In the genomic region with DNA sequence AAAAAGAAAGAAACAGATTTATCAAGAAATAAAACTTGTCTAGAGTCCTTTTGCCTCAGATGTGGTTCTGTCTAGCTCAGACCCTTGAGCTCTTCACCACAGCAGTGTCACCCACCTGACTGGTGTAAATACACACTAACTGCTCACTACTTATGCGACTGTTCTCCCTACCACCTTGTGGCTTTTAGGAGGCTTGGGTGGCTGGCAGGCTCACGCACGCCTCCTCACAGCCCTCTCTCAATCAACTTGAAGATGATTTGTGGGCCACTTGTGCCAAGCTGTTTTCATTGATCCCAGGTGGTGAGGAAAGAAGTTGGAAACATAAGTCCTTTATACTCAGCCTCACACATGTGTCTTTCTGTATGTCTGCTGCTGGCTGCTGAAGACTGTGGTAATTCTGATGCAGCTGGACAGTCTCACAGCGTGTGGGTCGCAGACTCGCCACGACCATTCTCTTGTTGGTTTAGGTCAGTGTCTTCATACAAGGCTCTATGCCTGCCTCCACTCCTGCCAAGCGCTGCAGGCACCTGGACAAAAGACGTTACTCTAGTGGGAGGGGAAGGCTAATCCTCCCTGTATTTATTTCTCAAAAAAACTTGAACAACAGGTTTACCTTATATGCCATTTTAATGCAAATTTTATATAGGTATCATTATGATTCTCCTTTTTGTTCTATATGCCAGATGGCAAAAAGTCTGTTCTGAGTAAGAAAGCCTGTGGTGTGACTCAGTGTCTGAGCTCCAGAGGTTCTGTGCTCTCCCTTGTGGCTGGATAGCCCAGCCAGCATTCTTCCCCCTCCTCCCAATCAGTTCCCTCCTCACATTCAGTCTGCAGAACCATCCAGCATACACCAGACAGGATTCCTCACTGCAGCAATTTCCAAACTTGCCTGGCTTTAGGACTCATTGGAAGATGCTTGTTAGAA, we compare ENCODE assay signal across 8 cellular contexts.
DNase-seq lines count a peak whose midpoint lies in the region; ATAC-seq, FAIRE-seq and TF ChIP-seq lines count a peak whose summit lies in the region.

No MANE protein-coding gene starts in this region.

- H3K9me3 Mint-ChIP-seq in Calu3 (ENCODE audit: low read depth, unreplicated experiment), result no peaks in the 10 kb centered on the region
- no peaks in the 10 kb centered on the region for H3K9me3 Mint-ChIP-seq in activated naive CD8-positive, alpha-beta T cell treated with anti-CD3 and anti-CD28 coated beads, Interleukin-2, amount 10 ng/mL, durations not matched to agents 7 days and 5 days
- no peaks in the 10 kb centered on the region for H3K9me3 Mint-ChIP-seq in type B pancreatic cell

- peak overlapping the region in 2 of 3 experiments; percentile 8 to 54 for H3K4me3 ChIP-seq in keratinocyte (ENCODE audit: control insufficient read depth in 2 of 3, extremely low read depth in 1 of 3, insufficient read depth in 2 of 3, low read depth in 1 of 3, low read length in 3 of 3)

- CTCF ChIA-PET in Calu3 (lab: Charles Lee), result interaction anchor here (0.6 to 1.9 kb wide), 4 partner anchors 28 to 562 kb away, joined by 3 to 7 read pairs (median 4); partner anchors contain the start of gene DIP2B

- no peak for TF ChIP-seq CTCF in Calu3 (IDR thresholded peaks at IDR 0.05; ENCODE audit: unreplicated experiment)
- peak; percentile 9 to 41 (median 10) for TF ChIP-seq CTCF in keratinocyte (optimal IDR thresholded peaks at IDR 0.05 in 1 of 3, IDR thresholded peaks at IDR 0.05 in 1 of 3, conservative IDR thresholded peaks at IDR 0.05 in 1 of 3; ENCODE audit: extremely low read depth in 1 of 3, insufficient read depth in 2 of 3, low read length in 3 of 3)
- TF ChIP-seq CTCF in type B pancreatic cell (conservative IDR thresholded peaks at IDR 0.05), result no peak

- peaks cover 0 to 2% of the 10 kb centered on the region in 2 experiments for H3K36me3 ChIP-seq in keratinocyte (ENCODE audit: control insufficient read depth in 2 of 2, extremely low read depth in 1 of 2, insufficient read depth in 2 of 2, low read length in 2 of 2)

- POLR2A ChIA-PET in activated naive CD8-positive, alpha-beta T cell treated with anti-CD3 and anti-CD28 coated beads, Interleukin-2, amount 10 ng/mL, durations not matched to agents 7 days and 5 days (lab: Charles Lee), result no interaction called here

- no peaks in the 10 kb centered on the region for H4K20me1 ChIP-seq in keratinocyte (ENCODE audit: control insufficient read depth, extremely low read depth, insufficient read depth, low read length)

- dilution Hi-C loops in keratinocyte (cut with MboI; ENCODE audit: extremely low pct_ligation_motif_present, low sequenced_read_pairs), result no loop called here

- H3K27ac Mint-ChIP-seq in Calu3 (ENCODE audit: unreplicated experiment) (peak overlapping the region; percentile 81), type B pancreatic cell (peak overlapping the region; percentile 85)
- H3K27ac Mint-ChIP-seq in activated naive CD8-positive, alpha-beta T cell treated with anti-CD3 and anti-CD28 coated beads, Interleukin-2, amount 10 ng/mL, durations not matched to agents 7 days and 5 days, result peak overlapping the region; percentile 32

- no peak overlapping the region for H3K4me3 Mint-ChIP-seq in Calu3 (ENCODE audit: low read depth, unreplicated experiment)
- no peak overlapping the region for H3K4me3 Mint-ChIP-seq in activated naive CD8-positive, alpha-beta T cell treated with anti-CD3 and anti-CD28 coated beads, Interleukin-2, amount 10 ng/mL, durations not matched to agents 7 days and 5 days
- H3K4me3 Mint-ChIP-seq in type B pancreatic cell, result peak overlapping the region; percentile 67

- H3K79me2 ChIP-seq in keratinocyte (ENCODE audit: control insufficient read depth, insufficient read depth, low read length), result peaks cover 53% of the 10 kb centered on the region

- intact Hi-C loops in Calu3 (cut with micrococcal nuclease; ENCODE audit: unreplicated experiment), result no loop called here

- no peak overlapping the region for H2AFZ ChIP-seq in keratinocyte (ENCODE audit: control insufficient read depth, low read length)

- no peaks in the 10 kb centered on the region for H3K9me3 ChIP-seq in keratinocyte (ENCODE audit: control insufficient read depth, low read depth, low read length)

- BruUV-seq in Calu3 (replicated peaks; lab: Mats Ljungman, UMichigan), result no TSS peak

- no peaks in the 10 kb centered on the region for H3K27me3 Mint-ChIP-seq in Calu3 (ENCODE audit: unreplicated experiment)
- no peaks in the 10 kb centered on the region for H3K27me3 Mint-ChIP-seq in activated naive CD8-positive, alpha-beta T cell treated with anti-CD3 and anti-CD28 coated beads, Interleukin-2, amount 10 ng/mL, durations not matched to agents 7 days and 5 days
- no peaks in the 10 kb centered on the region for H3K27me3 Mint-ChIP-seq in type B pancreatic cell

- peak overlapping the region; percentile 82 for H3K9ac ChIP-seq in keratinocyte (ENCODE audit: control insufficient read depth, extremely low read depth, insufficient read depth, low read length)

- peaks cover 73% of the 10 kb centered on the region for H3K4me1 ChIP-seq in keratinocyte (ENCODE audit: control insufficient read depth, extremely low read depth, insufficient read depth, low read length)

- DNase-seq in Calu3, result no peak
- peak; percentile 86 for DNase-seq in M059J (ENCODE audit: low read depth)
- DNase-seq in activated naive CD8-positive, alpha-beta T cell treated with anti-CD3 and anti-CD28 coated beads, Interleukin-2, amount 10 ng/mL, durations not matched to agents 7 days and 5 days, result no peak
- DNase-seq in keratinocyte (ENCODE audit: low read depth, low spot score), result peak; percentile 75
- no peak for DNase-seq in type B pancreatic cell (ENCODE audit: extremely low spot score, unreplicated experiment)
- no peak for DNase-seq in cortex of kidney (lab: John Stamatoyannopoulos, UW)
- DNase-seq in NK-92 treated with Interleukin-12 subunit alpha and Interleukin-12 subunit beta, amount 100 ng/mL, for 24 hours (lab: John Stamatoyannopoulos, UW), result no peak

- H3K36me3 Mint-ChIP-seq in Calu3 (ENCODE audit: insufficient read depth, unreplicated experiment), result peaks cover 11% of the 10 kb centered on the region
- H3K36me3 Mint-ChIP-seq in activated naive CD8-positive, alpha-beta T cell treated with anti-CD3 and anti-CD28 coated beads, Interleukin-2, amount 10 ng/mL, durations not matched to agents 7 days and 5 days, result peaks cover 6% of the 10 kb centered on the region
- H3K36me3 Mint-ChIP-seq in type B pancreatic cell, result no peaks in the 10 kb centered on the region

- peak overlapping the region; percentile 89 for H3K4me2 ChIP-seq in keratinocyte (ENCODE audit: control insufficient read depth, extremely low read depth, insufficient read depth, low read depth, low read length)

- H3K27me3 ChIP-seq in keratinocyte (ENCODE audit: control insufficient read depth, extremely low read depth, insufficient read depth, low read length), result no peaks in the 10 kb centered on the region

- peak; percentile 62 for FAIRE-seq in keratinocyte (lab: Jason Lieb, UNC)

- H3K4me1 Mint-ChIP-seq in Calu3 (ENCODE audit: low read depth, unreplicated experiment) (peaks cover 28% of the 10 kb centered on the region), type B pancreatic cell (ENCODE audit: unreplicated experiment) (peaks cover 45% of the 10 kb centered on the region)
- peaks cover 40% of the 10 kb centered on the region for H3K4me1 Mint-ChIP-seq in activated naive CD8-positive, alpha-beta T cell treated with anti-CD3 and anti-CD28 coated beads, Interleukin-2, amount 10 ng/mL, durations not matched to agents 7 days and 5 days

- peak overlapping the region; percentile 94 for H3K27ac ChIP-seq in keratinocyte (ENCODE audit: control insufficient read depth, insufficient read depth, low read length)

- ATAC-seq in activated naive CD8-positive, alpha-beta T cell treated with anti-CD3 and anti-CD28 coated beads, Interleukin-2, amount 10 ng/mL, durations not matched to agents 7 days and 5 days (ENCODE audit: low read depth), result no peak
- ATAC-seq in GM21723 (IDR thresholded peaks at IDR 0.05; ENCODE audit: unreplicated experiment), result no peak

- H3K9me1 ChIP-seq in keratinocyte (ENCODE audit: control insufficient read depth, extremely low read depth, insufficient read depth, low read length), result peaks cover 2% of the 10 kb centered on the region

Comparison
In these comparisons a context has a peak if more than half of its experiments do, and no peak if none do; other contexts are left out.
1. DNase-seq: peak in M059J (single experiment) and keratinocyte (single experiment); none in Calu3 (single experiment), activated naive CD8-positive, alpha-beta T cell treated with anti-CD3 and anti-CD28 coated beads, Interleukin-2, amount 10 ng/mL, durations not matched to agents 7 days and 5 days (single experiment), type B pancreatic cell (single experiment), cortex of kidney (single experiment) and NK-92 treated with Interleukin-12 subunit alpha and Interleukin-12 subunit beta, amount 100 ng/mL, for 24 hours (single experiment).
2. H3K27ac Mint-ChIP-seq: peak in every context shown above with its lines; median percentile 85 in type B pancreatic cell; 81 in Calu3; 32 in activated naive CD8-positive, alpha-beta T cell treated with anti-CD3 and anti-CD28 coated beads, Interleukin-2, amount 10 ng/mL, durations not matched to agents 7 days and 5 days.
3. CTCF ChIP-seq: peak in keratinocyte (3 of 3); none in Calu3 (single experiment) and type B pancreatic cell (single experiment).